In genomic region chr1:93672477-93673158, GRCh38 we compare ENCODE assay signal across 15 cellular contexts. TPM values are rescaled to one million over a fixed set of nuclear protein-coding genes. Genes with fewer than 3 reads are reported as not detected.
DNase-seq lines count a peak whose midpoint lies in the region; ATAC-seq lines count a peak whose summit lies in the region.
"Had no signal": no experiment of that assay in that cellular context is flagged by ENCODE, and none has a peak within 500 bp of the region (broad histone marks: within the 10 kb centered on the region; RNA-seq: fewer than 3 reads in every experiment).

No MANE protein-coding gene starts in this region.

- no peak overlapping the region for H3K9ac ChIP-seq in rectal smooth muscle tissue (ENCODE audit: low read length)

- H3K4me3 ChIP-seq in right cardiac atrium (ENCODE audit: low read length) (no peak overlapping the region), esophagus (ENCODE audit: low read depth in 1 of 2, low read length in 2 of 2) (no peak overlapping the region), rectal smooth muscle tissue (ENCODE audit: low read length) (no peak overlapping the region)
- H3K4me3 ChIP-seq: SK-N-MC had no signal

- peaks cover 35% of the 10 kb centered on the region for H3K4me1 ChIP-seq in right cardiac atrium (ENCODE audit: control insufficient read depth, insufficient read depth, low read length)
- H3K4me1 ChIP-seq in esophagus (ENCODE audit: control insufficient read depth in 2 of 2, insufficient read depth in 2 of 2, low read length in 1 of 2), result peaks cover 5 to 7% of the 10 kb centered on the region in 2 donors
- peaks cover 22% of the 10 kb centered on the region for H3K4me1 ChIP-seq in rectal smooth muscle tissue (ENCODE audit: control insufficient read depth, insufficient read depth, low read length)

- ATAC-seq in right cardiac atrium (peak in 1 of 2 donors; percentile 7), Right ventricle myocardium superior (ENCODE audit: poor library complexity) (no peak), GM21619 (IDR thresholded peaks at IDR 0.05; ENCODE audit: unreplicated experiment) (no peak), GM19324 (IDR thresholded peaks at IDR 0.05; ENCODE audit: low FRiP score, unreplicated experiment) (no peak)

- peak overlapping the region; percentile 88 for H3K27ac ChIP-seq in right cardiac atrium (ENCODE audit: low read length)
- peak overlapping the region; percentile 6 to 59 for H3K27ac ChIP-seq in esophagus (ENCODE audit: low read depth in 2 of 2, low read length in 1 of 2)
- H3K27ac ChIP-seq in rectal smooth muscle tissue (ENCODE audit: low read depth, low read length), result peak overlapping the region; percentile 28
- H3K27ac ChIP-seq: SK-N-MC had no signal

- intact Hi-C loops in right cardiac atrium (cut with DNase I) (no loop called here), Right ventricle myocardium superior (cut with DNase I) (no loop called here)

- 51% methylated on average over 5 of the region's 5 CpGs for WGBS in right cardiac atrium
- WGBS in esophagus, 2 donors, result 75 to 85% methylated on average over 5 of the region's 5 CpGs

- H3K36me3 ChIP-seq in esophagus (ENCODE audit: control insufficient read depth in 2 of 2, insufficient read depth in 2 of 2, low read length in 1 of 2), result no peaks in the 10 kb centered on the region
- H3K36me3 ChIP-seq in rectal smooth muscle tissue (ENCODE audit: control insufficient read depth, insufficient read depth, low read length), result no peaks in the 10 kb centered on the region

- peak in 2 of 3 donors; percentile 70 to 75 for DNase-seq in right cardiac atrium
- no peak for DNase-seq in Right ventricle myocardium superior
- no peak for DNase-seq in stimulated activated CD4-positive, alpha-beta T cell treated with anti-CD3 and anti-CD28 coated beads, Interleukin-2, amount 100 ng/mL, for 48 hours
- DNase-seq in NCI-H345 (lab: John Stamatoyannopoulos, UW), result no peak
- DNase-seq: activated B cell treated with CpG ODN at 0.5 μM for 24 hours, cerebellar nuclear complex, foreskin melanocyte, Kasumi-1, NCI-H2029, nephron progenitor cell had no signal

- H3K9me3 ChIP-seq in right cardiac atrium (ENCODE audit: control insufficient read depth, low read length) (no peaks in the 10 kb centered on the region), esophagus (ENCODE audit: control insufficient read depth in 2 of 2, insufficient read depth in 1 of 2, low read depth in 1 of 2, low read length in 1 of 2) (no peaks in the 10 kb centered on the region)

- no peaks in the 10 kb centered on the region for H3K27me3 ChIP-seq in right cardiac atrium (ENCODE audit: control insufficient read depth, insufficient read depth)
- H3K27me3 ChIP-seq in esophagus (ENCODE audit: control insufficient read depth in 1 of 2, insufficient read depth in 2 of 2, low read length in 2 of 2), result no peaks in the 10 kb centered on the region
- H3K27me3 ChIP-seq in rectal smooth muscle tissue (ENCODE audit: control insufficient read depth, insufficient read depth, low read length), result no peaks in the 10 kb centered on the region

RNA-seq across cellular contexts. Expression of gene BCAR3, which starts 9.0 kb away (rescaled TPM):
- total RNA-seq in right cardiac atrium, result 10 to 100 TPM; 12.5 to 17.4 (median 15.0) TPM
- 10.1 TPM for polyA plus RNA-seq in right cardiac atrium
- total RNA-seq in Right ventricle myocardium superior, result 18.5 TPM
- 1 to 10 TPM; 7.5 to 9.4 TPM for polyA plus RNA-seq in esophagus

Comparison
In these comparisons a context has a peak if more than half of its experiments do, and no peak if none do; other contexts are left out.
1. DNase-seq: peak in right cardiac atrium (2 of 3); none in Right ventricle myocardium superior (single experiment), stimulated activated CD4-positive, alpha-beta T cell treated with anti-CD3 and anti-CD28 coated beads, Interleukin-2, amount 100 ng/mL, for 48 hours (0 of 2) and NCI-H345 (single experiment).
2. H3K27ac ChIP-seq: peak in every context shown above with its lines; median percentile 88 in right cardiac atrium; 32 in esophagus; 28 in rectal smooth muscle tissue.